Comparison of ENCODE assay signal across 8 cellular contexts in genomic region chr22:40204331-40205116, GRCh38. TPM values are rescaled to one million over a fixed set of nuclear protein-coding genes. Genes with fewer than 3 reads are reported as not detected.
DNase-seq lines count a peak whose midpoint lies in the region; ATAC-seq, FAIRE-seq and TF ChIP-seq lines count a peak whose summit lies in the region.

No MANE protein-coding gene starts in this region.

- peak in 1 of 2 experiments; percentile 33; a peak in 1 of 4 replicates for TF ChIP-seq EP300 in SK-N-SH (IDR thresholded peaks at IDR 0.05; ENCODE audit: borderline replicate concordance in 1 of 2, low read depth in 1 of 2, low read length in 1 of 2)

- H3K36me3 ChIP-seq in SK-N-SH (replicated peaks in 1 of 2; ENCODE audit: control insufficient read depth in 1 of 2, insufficient read depth in 2 of 2, low read length in 1 of 2) (no peaks in the 10 kb centered on the region), rectal smooth muscle tissue (ENCODE audit: control insufficient read depth, insufficient read depth, low read length) (no peaks in the 10 kb centered on the region), thyroid gland (no peaks in the 10 kb centered on the region)

- ATAC-seq in GM19463 (IDR thresholded peaks at IDR 0.05; ENCODE audit: unreplicated experiment) = no peak

- DNase-seq in ELR (ENCODE audit: low read depth) (peak; percentile 44), SK-N-SH (peak; percentile 57), fibroblast of mammary gland (ENCODE audit: low read depth) (peak; percentile 80), thyroid gland (no peak), GM19239 (ENCODE audit: insufficient read length, low spot score) (no peak), DMS53 (lab: John Stamatoyannopoulos, UW) (no peak)

- H3K9me3 ChIP-seq in SK-N-SH (no peaks in the 10 kb centered on the region), thyroid gland (no peaks in the 10 kb centered on the region)

- H3K79me2 ChIP-seq in SK-N-SH (ENCODE audit: insufficient read depth) = peaks cover 53% of the 10 kb centered on the region

- CTCF ChIA-PET in SK-N-SH (lab: Yijun Ruan, JAX) = no interaction called here

- H3K9ac ChIP-seq in SK-N-SH (no peak overlapping the region), rectal smooth muscle tissue (ENCODE audit: low read length) (no peak overlapping the region)

- peak overlapping the region; percentile 37 for H3K4me2 ChIP-seq in SK-N-SH

- H4K20me1 ChIP-seq in SK-N-SH (ENCODE audit: insufficient read depth) = peaks cover 49% of the 10 kb centered on the region

- no peak overlapping the region for H2AFZ ChIP-seq in SK-N-SH (ENCODE audit: low read depth)

- POLR2A ChIA-PET in SK-N-SH (lab: Yijun Ruan, JAX) = interaction anchor here (1.0 kb wide), 1 partner anchor 27 kb away, joined by 3 read pairs; the partner anchor contains the start of gene TNRC6B

- H3K4me1 ChIP-seq in SK-N-SH (ENCODE audit: control insufficient read depth in 1 of 2, insufficient read depth in 2 of 2, low read depth in 1 of 2, low read length in 1 of 2) (peaks cover 0 to 21% of the 10 kb centered on the region in 2 experiments; a peak in 2 of 4 replicates), rectal smooth muscle tissue (ENCODE audit: control insufficient read depth, insufficient read depth, low read length) (peaks cover 39% of the 10 kb centered on the region), thyroid gland (peaks cover 26 to 27% of the 10 kb centered on the region in 2 donors)

- intact Hi-C loops in thyroid gland (cut with DNase I) = no loop called here

- no peak for TF ChIP-seq RAD21 in SK-N-SH (IDR thresholded peaks at IDR 0.05; ENCODE audit: low read length)

- TF ChIP-seq CTCF in SK-N-SH (IDR thresholded peaks at IDR 0.05) (no peak), fibroblast of mammary gland (conservative IDR thresholded peaks at IDR 0.05; ENCODE audit: control insufficient read depth, insufficient read depth, low read depth, low read length) (no peak), thyroid gland (IDR thresholded peaks at IDR 0.05) (no peak)

- H3F3A ChIP-seq in SK-N-SH (replicated peaks; ENCODE audit: insufficient read depth) = peaks cover 10% of the 10 kb centered on the region

- H3K27me3 ChIP-seq in SK-N-SH (ENCODE audit: insufficient read depth) (no peaks in the 10 kb centered on the region), rectal smooth muscle tissue (ENCODE audit: control insufficient read depth, insufficient read depth, low read length) (no peaks in the 10 kb centered on the region), thyroid gland (no peaks in the 10 kb centered on the region)

- H3K9me2 ChIP-seq in SK-N-SH = no peaks in the 10 kb centered on the region

- FAIRE-seq in GM19239 (lab: Jason Lieb, UNC) = no peak

- TF ChIP-seq POLR2A in thyroid gland (IDR thresholded peaks at IDR 0.05) = no peak

- H3K4me3 ChIP-seq in SK-N-SH (ENCODE audit: low read depth in 2 of 2, low read length in 1 of 2) (no peak overlapping the region), fibroblast of mammary gland (ENCODE audit: control insufficient read depth, low read depth, low read length) (no peak overlapping the region), rectal smooth muscle tissue (ENCODE audit: low read length) (no peak overlapping the region), thyroid gland (replicated peaks in 1 of 3) (no peak overlapping the region)

- WGBS in SK-N-SH (ENCODE audit: low lambda C conversion rate) = 29% methylated on average over 3 of the region's 4 CpGs
- WGBS in thyroid gland, 2 donors = 61 to 75% methylated on average over 4 of the region's 4 CpGs

- H3K27ac ChIP-seq in SK-N-SH (ENCODE audit: low read depth in 2 of 2, low read length in 1 of 2) (peak overlapping the region; percentile 50 to 69), rectal smooth muscle tissue (ENCODE audit: low read depth, low read length) (peak overlapping the region; percentile 56), thyroid gland (peak overlapping the region in 1 of 3 donors; percentile 6)

TF ChIP-seq in SK-N-SH, 30 proteins besides CTCF, POLR2A, EP300 and RAD21:
- 0 out of 2 replicates have a peak, but pooled peaks have one; percentile 7 for TF ChIP-seq RCOR1 (IDR thresholded peaks at IDR 0.05; ENCODE audit: low read length)
- TF ChIP-seq TCF12 (IDR thresholded peaks at IDR 0.05) = 0 out of 2 replicates have a peak, but pooled peaks have one; percentile 48
- TF ChIP-seq JUND (IDR thresholded peaks at IDR 0.05) = no peak
- TF ChIP-seq NRF1 (IDR thresholded peaks at IDR 0.05; ENCODE audit: low read depth, low read length) = no peak
- TF ChIP-seq CHD2 (IDR thresholded peaks at IDR 0.05; ENCODE audit: low read length, partially characterized antibody) = no peak
- no peak for TF ChIP-seq REST (IDR thresholded peaks at IDR 0.05; ENCODE audit: low read depth, low read length)
- TF ChIP-seq EZH2phosphoT487 (IDR thresholded peaks at IDR 0.05; ENCODE audit: borderline replicate concordance, low read depth) = no peak
- no peak for TF ChIP-seq GABPA (IDR thresholded peaks at IDR 0.05; ENCODE audit: low read depth)
- peak; percentile 55 for TF ChIP-seq PBX3 (IDR thresholded peaks at IDR 0.05)
- peak; percentile 32; the same call in 1 of the 2 replicates for TF ChIP-seq NFIC (IDR thresholded peaks at IDR 0.05; ENCODE audit: borderline replicate concordance)
- no peak for TF ChIP-seq FOSL2 (IDR thresholded peaks at IDR 0.05; ENCODE audit: borderline replicate concordance, low read depth)
- TF ChIP-seq USF1 (IDR thresholded peaks at IDR 0.05; ENCODE audit: borderline replicate concordance, low read depth) = no peak
- TF ChIP-seq GATA2 (CRISPR knock-in tag; IDR thresholded peaks at IDR 0.05) = 0 out of 2 replicates have a peak, but pooled peaks have one; percentile 28
- no peak for TF ChIP-seq POLR2AphosphoS5 (IDR thresholded peaks at IDR 0.05; ENCODE audit: low read depth, low read length)
- no peak for TF ChIP-seq FOXJ3 (CRISPR knock-in tag; IDR thresholded peaks at IDR 0.05)
- TF ChIP-seq YY1 (IDR thresholded peaks at IDR 0.05; ENCODE audit: low read depth) = no peak
- TF ChIP-seq ZBTB33 (IDR thresholded peaks at IDR 0.05; ENCODE audit: borderline replicate concordance, low read depth) = no peak

RNA-seq across cellular contexts. Expression of gene TNRC6B, which starts 26.8 kb away (rescaled TPM):
- 1.2 and 1.5 TPM in 2 replicates for polyA plus RNA-seq in SK-N-SH (2012; rRNA removed)
- 0.84 and 1.00 TPM in 2 replicates for polyA plus RNA-seq in SK-N-SH (2012; cell fraction: cytosol; rRNA removed)
- 2.6 and 5.5 TPM in 2 replicates for polyA plus RNA-seq in SK-N-SH (2012; cell fraction: nucleus; rRNA removed)
- total RNA-seq in thyroid gland = 100 to 1,000 TPM in 2 of 4 donors, 10 to 100 TPM in 2; 46.1 to 202 (median 114) TPM

Comparison
In these comparisons a context has a peak if more than half of its experiments do, and no peak if none do; other contexts are left out.
1. DNase-seq: peak in ELR (single experiment), SK-N-SH (single experiment) and fibroblast of mammary gland (single experiment); none in thyroid gland (0 of 2), GM19239 (single experiment) and DMS53 (single experiment).